In the genomic region with DNA sequence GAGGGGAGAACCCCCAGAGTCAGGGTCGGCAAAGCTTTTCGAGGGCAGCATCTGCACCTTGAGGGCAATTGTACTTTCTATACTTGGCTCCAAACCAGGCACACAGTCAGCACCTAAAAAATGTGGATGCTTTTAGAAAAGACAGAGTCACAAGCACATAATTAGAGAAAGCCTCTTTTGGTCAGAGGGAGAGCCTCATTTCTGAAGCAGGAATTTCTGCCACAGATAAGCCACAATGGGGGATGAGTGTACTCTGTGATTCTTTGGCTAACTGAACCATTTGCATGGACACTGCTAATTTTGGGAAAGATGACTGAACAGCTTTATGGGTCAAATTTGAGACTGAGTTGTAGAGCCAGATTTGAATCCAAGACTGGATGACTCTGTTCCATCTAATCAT, we compare ENCODE assay signal across 28 cellular contexts.
A peak's percentile ranks its signal among the peaks of the same experiment; 100 is the strongest.
DNase-seq lines count a peak whose midpoint lies in the region; ATAC-seq and TF ChIP-seq lines count a peak whose summit lies in the region.
"Had no signal": no experiment of that assay in that cellular context is flagged by ENCODE, and none has a peak within 500 bp of the region (broad histone marks: within the 10 kb centered on the region; RNA-seq: fewer than 3 reads in every experiment).

No MANE protein-coding gene starts in this region.

- 93 to 100% methylated on average over 2 of the region's 2 CpGs for WGBS in mesodermal cell (ENCODE audit: insufficient coverage in 2 of 2), 2 experiments
- 98% methylated on average over 2 of the region's 2 CpGs for WGBS in prostate gland

- no peaks in the 10 kb centered on the region for H3K9me3 Mint-ChIP-seq in T-cell
- H3K9me3 Mint-ChIP-seq: activated naive CD4-positive, alpha-beta T cell treated with anti-CD3 and anti-CD28 coated beads, Interleukin-2, amount 50 U/mL, for 24 hours; activated T-cell treated with anti-CD3 and anti-CD28 coated beads, Interleukin-2, amount 50 U/mL, for 72 hours; CD8-positive, alpha-beta memory T cell had no signal

- H3K36me3 Mint-ChIP-seq in T-cell: peaks cover 6% of the 10 kb centered on the region

- DNase-seq in AG10803 (ENCODE audit: low read depth): peak; percentile 81
- DNase-seq in HS-5 (ENCODE audit: low read depth): peak; percentile 46
- peak; percentile 62 to 71 for DNase-seq in cardiac fibroblast (ENCODE audit: low read depth in 2 of 2)
- no peak for DNase-seq in C1 segment of cervical spinal cord (lab: John Stamatoyannopoulos, UW)
- DNase-seq in prostate gland (ENCODE audit: low spot score): no peak
- DNase-seq in T-cell: no peak
- DNase-seq in activated CD4-positive, alpha-beta T cell treated with anti-CD3 and anti-CD28 coated beads for 1 hour: no peak
- DNase-seq: activated CD4-positive, alpha-beta T cell treated with anti-CD3 and anti-CD28 coated beads for 48 hours; activated T-cell treated with anti-CD3 and anti-CD28 coated beads, Interleukin-2, amount 50 U/mL, for 72 hours; CD8-positive, alpha-beta memory T cell; DMS53; esophagus squamous epithelium; glutamatergic neuron; Kasumi-1; midbrain; NCI-H1092; NCI-H2029; NCI-H446 treated with DMSO at 0.1 percent for 48 hours; OCI-M1; posterior cingulate gyrus; SHP77 treated with DMSO at 0.1 percent for 48 hours; sigmoid colon had no signal

- H3K27ac ChIP-seq in mesodermal cell (ENCODE audit: low read depth, low read length, severe bottlenecking): peak overlapping the region; percentile 73
- no peak overlapping the region for H3K27ac ChIP-seq in prostate gland
- H3K27ac ChIP-seq: ascending aorta, coronary artery, esophagus squamous epithelium, sigmoid colon, suprapubic skin, vagina had no signal

- intact Hi-C loops in prostate gland (cut with DNase I): no loop called here

- TF ChIP-seq POLR2A in prostate gland (IDR thresholded peaks at IDR 0.05): no peak

- ATAC-seq in T-cell (replicated peaks in 1 of 4): no peak
- ATAC-seq: activated T-cell treated with anti-CD3 and anti-CD28 coated beads, Interleukin-2, amount 50 U/mL, for 72 hours had no signal

- TF ChIP-seq CTCF in AG10803 (conservative IDR thresholded peaks at IDR 0.05; ENCODE audit: low read length): no peak
- no peak for TF ChIP-seq CTCF in cardiac fibroblast (IDR thresholded peaks at IDR 0.05; ENCODE audit: low read depth, low read length)
- no peak for TF ChIP-seq CTCF in prostate gland (IDR thresholded peaks at IDR 0.05)

- H3K36me3 ChIP-seq in mesodermal cell (ENCODE audit: control insufficient read depth, insufficient read depth, low read length) (no peaks in the 10 kb centered on the region), prostate gland (no peaks in the 10 kb centered on the region)
- H3K36me3 ChIP-seq: ascending aorta, esophagus squamous epithelium, sigmoid colon, suprapubic skin, vagina had no signal

- POLR2A ChIA-PET in T-cell (lab: Charles Lee): interaction anchor here in 1 of 2 donors (0.6 kb wide), 1 partner anchor 257 kb away, joined by 3 read pairs; no protein-coding TSS in a partner anchor

- no peaks in the 10 kb centered on the region for H3K27me3 Mint-ChIP-seq in T-cell
- H3K27me3 Mint-ChIP-seq: activated naive CD4-positive, alpha-beta T cell treated with anti-CD3 and anti-CD28 coated beads, Interleukin-2, amount 50 U/mL, for 24 hours; CD8-positive, alpha-beta memory T cell had no signal

- H3K9me3 ChIP-seq in mesodermal cell (ENCODE audit: control insufficient read depth, low read length) (no peaks in the 10 kb centered on the region), prostate gland (no peaks in the 10 kb centered on the region)
- H3K9me3 ChIP-seq: ascending aorta, esophagus squamous epithelium, sigmoid colon, suprapubic skin, vagina had no signal

- H3K4me1 Mint-ChIP-seq in T-cell: peaks cover 0 to 5% (median 0%) of the 10 kb centered on the region in 3 donors
- H3K4me1 Mint-ChIP-seq: activated naive CD4-positive, alpha-beta T cell treated with anti-CD3 and anti-CD28 coated beads, Interleukin-2, amount 50 U/mL, for 24 hours; CD8-positive, alpha-beta memory T cell had no signal

- CTCF ChIA-PET in T-cell (lab: Charles Lee): no interaction called here

- no peak overlapping the region for H3K4me3 Mint-ChIP-seq in T-cell
- H3K4me3 Mint-ChIP-seq: activated naive CD4-positive, alpha-beta T cell treated with anti-CD3 and anti-CD28 coated beads, Interleukin-2, amount 50 U/mL, for 24 hours; activated T-cell treated with anti-CD3 and anti-CD28 coated beads, Interleukin-2, amount 50 U/mL, for 72 hours; CD8-positive, alpha-beta memory T cell had no signal

- H3K27ac Mint-ChIP-seq in T-cell: no peak overlapping the region
- H3K27ac Mint-ChIP-seq: activated naive CD4-positive, alpha-beta T cell treated with anti-CD3 and anti-CD28 coated beads, Interleukin-2, amount 50 U/mL, for 24 hours; activated T-cell treated with anti-CD3 and anti-CD28 coated beads, Interleukin-2, amount 50 U/mL, for 72 hours had no signal

- H3K4me3 ChIP-seq in AG10803 (ENCODE audit: low read length) (no peak overlapping the region), cardiac fibroblast (replicated peaks in 1 of 2; ENCODE audit: low read depth in 2 of 2, low read length in 2 of 2) (no peak overlapping the region), mesodermal cell (ENCODE audit: extremely low read depth, insufficient read depth, low read length, poor library complexity, severe bottlenecking) (no peak overlapping the region), prostate gland (no peak overlapping the region)
- H3K4me3 ChIP-seq: ascending aorta, coronary artery, esophagus squamous epithelium, sigmoid colon, suprapubic skin, vagina had no signal

- peaks cover 17% of the 10 kb centered on the region for H3K4me1 ChIP-seq in mesodermal cell (ENCODE audit: control insufficient read depth, insufficient read depth, low read length, poor library complexity, severe bottlenecking)
- H3K4me1 ChIP-seq in prostate gland (replicated peaks): no peaks in the 10 kb centered on the region
- H3K4me1 ChIP-seq: ascending aorta, esophagus squamous epithelium, sigmoid colon, vagina had no signal

- no peaks in the 10 kb centered on the region for H3K27me3 ChIP-seq in prostate gland (replicated peaks; ENCODE audit: insufficient read depth)
- H3K27me3 ChIP-seq: ascending aorta, esophagus squamous epithelium, sigmoid colon, suprapubic skin, vagina had no signal

Comparison
In these comparisons a context has a peak if more than half of its experiments do, and no peak if none do; other contexts are left out.
1. DNase-seq: peak in AG10803 (single experiment), HS-5 (single experiment) and cardiac fibroblast (2 of 2); none in C1 segment of cervical spinal cord (0 of 14), prostate gland (single experiment), T-cell (0 of 34) and activated CD4-positive, alpha-beta T cell treated with anti-CD3 and anti-CD28 coated beads for 1 hour (single experiment).